In genomic region chr3:107235193-107235922, GRCh38 we compare ENCODE assay signal across 9 cellular contexts.
DNase-seq lines count a peak whose midpoint lies in the region; FAIRE-seq and TF ChIP-seq lines count a peak whose summit lies in the region.
"Had no signal": no experiment of that assay in that cellular context is flagged by ENCODE, and none has a peak within 500 bp of the region (broad histone marks: within the 10 kb centered on the region; RNA-seq: fewer than 3 reads in every experiment).

No MANE protein-coding gene starts in this region.

- H3K27ac ChIP-seq in DOHH2 (ENCODE audit: low read depth, low read length) (no peak overlapping the region), muscle layer of colon (ENCODE audit: low read depth, low read length) (peak overlapping the region; percentile 57)
- H3K27ac ChIP-seq: neutrophil had no signal

- peak overlapping the region; percentile 54 for H3K4me2 ChIP-seq in DOHH2 (ENCODE audit: low read length)

- peak overlapping the region; percentile 34 to 79 (median 60) for H3K4me3 Mint-ChIP-seq in IgD-negative memory B cell

- H3K36me3 ChIP-seq in DOHH2 (ENCODE audit: control insufficient read depth, low read length) (no peaks in the 10 kb centered on the region), bronchial epithelial cell (ENCODE audit: control insufficient read depth, insufficient read depth, low read length) (no peaks in the 10 kb centered on the region), muscle layer of colon (ENCODE audit: insufficient read depth, low read length) (no peaks in the 10 kb centered on the region)
- H3K36me3 ChIP-seq: neutrophil had no signal

- H3K9me3 ChIP-seq in DOHH2 (ENCODE audit: control insufficient read depth, insufficient read depth, low read length) (no peaks in the 10 kb centered on the region), muscle layer of colon (ENCODE audit: low read length) (no peaks in the 10 kb centered on the region)
- H3K9me3 ChIP-seq: neutrophil had no signal

- no peak overlapping the region for H3K4me3 ChIP-seq in DOHH2 (ENCODE audit: low read length)
- H3K4me3 ChIP-seq in bronchial epithelial cell (ENCODE audit: low read depth, low read length), result peak overlapping the region; percentile 31
- peak overlapping the region; percentile 59 to 76 for H3K4me3 ChIP-seq in muscle layer of colon (ENCODE audit: low read depth in 1 of 2, low read length in 2 of 2)

- peak; percentile 47 for FAIRE-seq in bronchial epithelial cell (lab: Jason Lieb, UNC)

- peaks cover 6 to 18% (median 12%) of the 10 kb centered on the region in 3 donors for H3K4me1 Mint-ChIP-seq in IgD-negative memory B cell

- peak overlapping the region; percentile 62 for H3K9ac ChIP-seq in muscle layer of colon (ENCODE audit: low read length)

- no peak for TF ChIP-seq CTCF in DOHH2 (IDR thresholded peaks at IDR 0.05; ENCODE audit: low read depth, low read length, poor library complexity, severe bottlenecking)
- TF ChIP-seq CTCF in bronchial epithelial cell (IDR thresholded peaks at IDR 0.05; ENCODE audit: insufficient read depth, low read length, severe bottlenecking), result no peak

- peaks cover 7% of the 10 kb centered on the region; the same call in 1 of the 2 replicates for H3F3A ChIP-seq in DOHH2 (ENCODE audit: control insufficient read depth, insufficient read depth)

- peak overlapping the region in 1 of 3 donors; percentile 22 for H3K27ac Mint-ChIP-seq in IgD-negative memory B cell

- no peak for DNase-seq in bronchial epithelial cell (ENCODE audit: low read depth)
- DNase-seq in NCI-H524 treated with DMSO at 0.1 percent for 48 hours (lab: John Stamatoyannopoulos, UW), result no peak
- DNase-seq in mesenteric fat pad (ENCODE audit: low spot score), result no peak
- DNase-seq in NCI-H345 (lab: John Stamatoyannopoulos, UW), result no peak
- DNase-seq in NCI-H2081 (lab: John Stamatoyannopoulos, UW), result no peak

- H3K36me3 Mint-ChIP-seq in IgD-negative memory B cell, result no peaks in the 10 kb centered on the region

- H3K79me2 ChIP-seq in DOHH2 (ENCODE audit: control insufficient read depth, low read length), result no peaks in the 10 kb centered on the region

- H3K9me3 Mint-ChIP-seq in IgD-negative memory B cell, result no peaks in the 10 kb centered on the region

- no peaks in the 10 kb centered on the region for H3K27me3 Mint-ChIP-seq in IgD-negative memory B cell

- H3K27me3 ChIP-seq in DOHH2 (ENCODE audit: control insufficient read depth, low read length) (no peaks in the 10 kb centered on the region), bronchial epithelial cell (ENCODE audit: control insufficient read depth, insufficient read depth, low read length) (no peaks in the 10 kb centered on the region), muscle layer of colon (ENCODE audit: control insufficient read depth in 1 of 2, insufficient read depth in 2 of 2, low read length in 2 of 2) (no peaks in the 10 kb centered on the region)

- H3K4me1 ChIP-seq in DOHH2 (ENCODE audit: control insufficient read depth, low read length) (peaks cover 27% of the 10 kb centered on the region), muscle layer of colon (ENCODE audit: insufficient read depth, low read length) (peaks cover 24% of the 10 kb centered on the region)

- no peaks in the 10 kb centered on the region for H4K20me1 ChIP-seq in DOHH2 (ENCODE audit: control insufficient read depth, insufficient read depth, low read depth, low read length)

- H3K9me2 ChIP-seq in DOHH2 (replicated peaks; ENCODE audit: control insufficient read depth, low read length), result no peaks in the 10 kb centered on the region
